Comparison of ENCODE assay signal across 1 cellular context in the genomic region with DNA sequence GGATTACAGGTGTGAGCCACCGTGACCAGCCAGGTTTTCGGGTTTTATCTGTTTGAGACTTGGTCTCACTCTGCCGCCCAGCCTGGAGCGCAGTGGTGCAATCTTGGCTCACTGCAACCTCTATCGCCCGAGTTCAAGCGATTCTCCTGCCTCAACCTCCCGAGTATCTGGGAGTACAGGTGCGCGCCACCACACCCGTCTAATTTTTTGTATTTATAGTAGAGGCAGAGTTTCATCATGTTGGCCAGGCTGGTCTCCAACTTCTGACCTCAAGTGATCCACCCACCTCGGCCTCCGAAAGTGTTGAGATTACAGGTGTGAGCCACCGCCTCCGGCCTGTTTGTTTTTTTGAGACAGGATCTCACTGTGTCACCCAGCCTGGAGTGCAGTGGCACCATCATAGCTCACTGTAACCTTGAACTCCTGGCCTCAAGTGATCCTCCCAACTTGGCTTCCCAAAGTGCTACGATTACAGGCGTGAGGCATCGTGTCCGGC.
A peak's percentile ranks its signal among the peaks of the same experiment; 100 is the strongest.
TF ChIP-seq lines count a peak whose summit lies in the region.
"Not testable (repeated sequence)": the region's sequence is repeated elsewhere in the genome, so short reads cannot be mapped to it uniquely, and the experiment has no call there.

No MANE protein-coding gene starts in this region.

TF ChIP-seq in HepG2, 621 proteins besides CTCF, POLR2A, EP300 and RAD21 (continues in another document):
- TF ChIP-seq FOSL2 (CRISPR knock-in tag; IDR thresholded peaks at IDR 0.05) (peak; percentile 32; the same call in 1 of the 2 replicates), SAP130 (CRISPR knock-in tag; IDR thresholded peaks at IDR 0.05; ENCODE audit: low read depth) (peak; percentile 44), RARA (CRISPR knock-in tag; IDR thresholded peaks at IDR 0.05) (peak; percentile 93), ZMYM3 (CRISPR knock-in tag; IDR thresholded peaks at IDR 0.05) (peak; percentile 9; the same call in 1 of the 2 replicates), RXRB (CRISPR knock-in tag; IDR thresholded peaks at IDR 0.05; ENCODE audit: borderline replicate concordance) (peak; percentile 69), KDM1A (CRISPR knock-in tag; IDR thresholded peaks at IDR 0.05) (0 out of 2 replicates have a peak, but pooled peaks have one; percentile 63), ZNF556 (CRISPR knock-in tag; IDR thresholded peaks at IDR 0.05; ENCODE audit: borderline replicate concordance) (0 out of 2 replicates have a peak, but pooled peaks have one; percentile 1), KDM5B (CRISPR knock-in tag; IDR thresholded peaks at IDR 0.05; ENCODE audit: borderline replicate concordance) (peak; percentile 40; the same call in 1 of the 2 replicates), HNF4A (CRISPR knock-in tag; IDR thresholded peaks at IDR 0.05) (peak; percentile 48), SALL1 (CRISPR knock-in tag; IDR thresholded peaks at IDR 0.05) (peak; percentile 42; the same call in 1 of the 2 replicates), ZIK1 (CRISPR knock-in tag; IDR thresholded peaks at IDR 0.05; ENCODE audit: borderline replicate concordance, low read depth) (0 out of 2 replicates have a peak, but pooled peaks have one; percentile 14), TBX2 (CRISPR knock-in tag; IDR thresholded peaks at IDR 0.05; ENCODE audit: borderline replicate concordance) (peak; percentile 55; the same call in 1 of the 2 replicates), ZNF441 (CRISPR knock-in tag; IDR thresholded peaks at IDR 0.05; ENCODE audit: borderline replicate concordance) (peak; percentile 43; the same call in 1 of the 2 replicates), YY1 (IDR thresholded peaks at IDR 0.05; ENCODE audit: insufficient read depth, insufficient replicate concordance, low read depth, low read length) (peak; percentile 23), ZNF430 (CRISPR knock-in tag; IDR thresholded peaks at IDR 0.05) (peak; percentile 16; the same call in 1 of the 2 replicates), NR2F1 (CRISPR knock-in tag; IDR thresholded peaks at IDR 0.05) (peak; percentile 36 to 61; a peak in 2 of 4 replicates), SOX6 (CRISPR knock-in tag; IDR thresholded peaks at IDR 0.05) (0 out of 2 replicates have a peak, but pooled peaks have one; percentile 4), ZNF460 (CRISPR knock-in tag; IDR thresholded peaks at IDR 0.05; ENCODE audit: borderline replicate concordance) (peak; percentile 94), ETV5 (CRISPR knock-in tag; IDR thresholded peaks at IDR 0.05; ENCODE audit: borderline replicate concordance) (peak; percentile 39; the same call in 1 of the 2 replicates)
- TF ChIP-seq, protein P1, sequence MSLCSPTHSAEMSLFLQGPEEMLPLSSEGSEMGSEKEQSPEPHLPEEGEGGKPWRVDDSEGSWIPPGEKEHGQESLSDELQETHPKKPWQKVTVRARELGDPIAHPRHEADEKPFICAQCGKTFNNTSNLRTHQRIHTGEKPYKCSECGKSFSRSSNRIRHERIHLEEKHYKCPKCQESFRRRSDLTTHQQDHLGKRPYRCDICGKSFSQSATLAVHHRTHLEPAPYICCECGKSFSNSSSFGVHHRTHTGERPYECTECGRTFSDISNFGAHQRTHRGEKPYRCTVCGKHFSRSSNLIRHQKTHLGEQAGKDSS (CRISPR knock-in tag; IDR thresholded peaks at IDR 0.05; ENCODE audit: borderline replicate concordance, low read depth), result 0 out of 2 replicates have a peak, but pooled peaks have one; percentile 8
- TF ChIP-seq, protein P2, sequence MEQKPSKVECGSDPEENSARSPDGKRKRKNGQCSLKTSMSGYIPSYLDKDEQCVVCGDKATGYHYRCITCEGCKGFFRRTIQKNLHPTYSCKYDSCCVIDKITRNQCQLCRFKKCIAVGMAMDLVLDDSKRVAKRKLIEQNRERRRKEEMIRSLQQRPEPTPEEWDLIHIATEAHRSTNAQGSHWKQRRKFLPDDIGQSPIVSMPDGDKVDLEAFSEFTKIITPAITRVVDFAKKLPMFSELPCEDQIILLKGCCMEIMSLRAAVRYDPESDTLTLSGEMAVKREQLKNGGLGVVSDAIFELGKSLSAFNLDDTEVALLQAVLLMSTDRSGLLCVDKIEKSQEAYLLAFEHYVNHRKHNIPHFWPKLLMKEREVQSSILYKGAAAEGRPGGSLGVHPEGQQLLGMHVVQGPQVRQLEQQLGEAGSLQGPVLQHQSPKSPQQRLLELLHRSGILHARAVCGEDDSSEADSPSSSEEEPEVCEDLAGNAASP (CRISPR knock-in tag; IDR thresholded peaks at IDR 0.05; ENCODE audit: borderline replicate concordance), result peak; percentile 68; the same call in 1 of the 2 replicates
- TF ChIP-seq, protein P3, sequence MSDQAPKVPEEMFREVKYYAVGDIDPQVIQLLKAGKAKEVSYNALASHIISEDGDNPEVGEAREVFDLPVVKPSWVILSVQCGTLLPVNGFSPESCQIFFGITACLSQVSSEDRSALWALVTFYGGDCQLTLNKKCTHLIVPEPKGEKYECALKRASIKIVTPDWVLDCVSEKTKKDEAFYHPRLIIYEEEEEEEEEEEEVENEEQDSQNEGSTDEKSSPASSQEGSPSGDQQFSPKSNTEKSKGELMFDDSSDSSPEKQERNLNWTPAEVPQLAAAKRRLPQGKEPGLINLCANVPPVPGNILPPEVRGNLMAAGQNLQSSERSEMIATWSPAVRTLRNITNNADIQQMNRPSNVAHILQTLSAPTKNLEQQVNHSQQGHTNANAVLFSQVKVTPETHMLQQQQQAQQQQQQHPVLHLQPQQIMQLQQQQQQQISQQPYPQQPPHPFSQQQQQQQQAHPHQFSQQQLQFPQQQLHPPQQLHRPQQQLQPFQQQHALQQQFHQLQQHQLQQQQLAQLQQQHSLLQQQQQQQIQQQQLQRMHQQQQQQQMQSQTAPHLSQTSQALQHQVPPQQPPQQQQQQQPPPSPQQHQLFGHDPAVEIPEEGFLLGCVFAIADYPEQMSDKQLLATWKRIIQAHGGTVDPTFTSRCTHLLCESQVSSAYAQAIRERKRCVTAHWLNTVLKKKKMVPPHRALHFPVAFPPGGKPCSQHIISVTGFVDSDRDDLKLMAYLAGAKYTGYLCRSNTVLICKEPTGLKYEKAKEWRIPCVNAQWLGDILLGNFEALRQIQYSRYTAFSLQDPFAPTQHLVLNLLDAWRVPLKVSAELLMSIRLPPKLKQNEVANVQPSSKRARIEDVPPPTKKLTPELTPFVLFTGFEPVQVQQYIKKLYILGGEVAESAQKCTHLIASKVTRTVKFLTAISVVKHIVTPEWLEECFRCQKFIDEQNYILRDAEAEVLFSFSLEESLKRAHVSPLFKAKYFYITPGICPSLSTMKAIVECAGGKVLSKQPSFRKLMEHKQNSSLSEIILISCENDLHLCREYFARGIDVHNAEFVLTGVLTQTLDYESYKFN (CRISPR knock-in tag; conservative IDR thresholded peaks at IDR 0.05), result peak; percentile 50; the same call in 1 of the 2 replicates
- TF ChIP-seq, protein P4, sequence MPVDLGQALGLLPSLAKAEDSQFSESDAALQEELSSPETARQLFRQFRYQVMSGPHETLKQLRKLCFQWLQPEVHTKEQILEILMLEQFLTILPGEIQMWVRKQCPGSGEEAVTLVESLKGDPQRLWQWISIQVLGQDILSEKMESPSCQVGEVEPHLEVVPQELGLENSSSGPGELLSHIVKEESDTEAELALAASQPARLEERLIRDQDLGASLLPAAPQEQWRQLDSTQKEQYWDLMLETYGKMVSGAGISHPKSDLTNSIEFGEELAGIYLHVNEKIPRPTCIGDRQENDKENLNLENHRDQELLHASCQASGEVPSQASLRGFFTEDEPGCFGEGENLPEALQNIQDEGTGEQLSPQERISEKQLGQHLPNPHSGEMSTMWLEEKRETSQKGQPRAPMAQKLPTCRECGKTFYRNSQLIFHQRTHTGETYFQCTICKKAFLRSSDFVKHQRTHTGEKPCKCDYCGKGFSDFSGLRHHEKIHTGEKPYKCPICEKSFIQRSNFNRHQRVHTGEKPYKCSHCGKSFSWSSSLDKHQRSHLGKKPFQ (CRISPR knock-in tag; IDR thresholded peaks at IDR 0.05; ENCODE audit: insufficient replicate concordance), result peak; percentile 86
- TF ChIP-seq, protein P5, sequence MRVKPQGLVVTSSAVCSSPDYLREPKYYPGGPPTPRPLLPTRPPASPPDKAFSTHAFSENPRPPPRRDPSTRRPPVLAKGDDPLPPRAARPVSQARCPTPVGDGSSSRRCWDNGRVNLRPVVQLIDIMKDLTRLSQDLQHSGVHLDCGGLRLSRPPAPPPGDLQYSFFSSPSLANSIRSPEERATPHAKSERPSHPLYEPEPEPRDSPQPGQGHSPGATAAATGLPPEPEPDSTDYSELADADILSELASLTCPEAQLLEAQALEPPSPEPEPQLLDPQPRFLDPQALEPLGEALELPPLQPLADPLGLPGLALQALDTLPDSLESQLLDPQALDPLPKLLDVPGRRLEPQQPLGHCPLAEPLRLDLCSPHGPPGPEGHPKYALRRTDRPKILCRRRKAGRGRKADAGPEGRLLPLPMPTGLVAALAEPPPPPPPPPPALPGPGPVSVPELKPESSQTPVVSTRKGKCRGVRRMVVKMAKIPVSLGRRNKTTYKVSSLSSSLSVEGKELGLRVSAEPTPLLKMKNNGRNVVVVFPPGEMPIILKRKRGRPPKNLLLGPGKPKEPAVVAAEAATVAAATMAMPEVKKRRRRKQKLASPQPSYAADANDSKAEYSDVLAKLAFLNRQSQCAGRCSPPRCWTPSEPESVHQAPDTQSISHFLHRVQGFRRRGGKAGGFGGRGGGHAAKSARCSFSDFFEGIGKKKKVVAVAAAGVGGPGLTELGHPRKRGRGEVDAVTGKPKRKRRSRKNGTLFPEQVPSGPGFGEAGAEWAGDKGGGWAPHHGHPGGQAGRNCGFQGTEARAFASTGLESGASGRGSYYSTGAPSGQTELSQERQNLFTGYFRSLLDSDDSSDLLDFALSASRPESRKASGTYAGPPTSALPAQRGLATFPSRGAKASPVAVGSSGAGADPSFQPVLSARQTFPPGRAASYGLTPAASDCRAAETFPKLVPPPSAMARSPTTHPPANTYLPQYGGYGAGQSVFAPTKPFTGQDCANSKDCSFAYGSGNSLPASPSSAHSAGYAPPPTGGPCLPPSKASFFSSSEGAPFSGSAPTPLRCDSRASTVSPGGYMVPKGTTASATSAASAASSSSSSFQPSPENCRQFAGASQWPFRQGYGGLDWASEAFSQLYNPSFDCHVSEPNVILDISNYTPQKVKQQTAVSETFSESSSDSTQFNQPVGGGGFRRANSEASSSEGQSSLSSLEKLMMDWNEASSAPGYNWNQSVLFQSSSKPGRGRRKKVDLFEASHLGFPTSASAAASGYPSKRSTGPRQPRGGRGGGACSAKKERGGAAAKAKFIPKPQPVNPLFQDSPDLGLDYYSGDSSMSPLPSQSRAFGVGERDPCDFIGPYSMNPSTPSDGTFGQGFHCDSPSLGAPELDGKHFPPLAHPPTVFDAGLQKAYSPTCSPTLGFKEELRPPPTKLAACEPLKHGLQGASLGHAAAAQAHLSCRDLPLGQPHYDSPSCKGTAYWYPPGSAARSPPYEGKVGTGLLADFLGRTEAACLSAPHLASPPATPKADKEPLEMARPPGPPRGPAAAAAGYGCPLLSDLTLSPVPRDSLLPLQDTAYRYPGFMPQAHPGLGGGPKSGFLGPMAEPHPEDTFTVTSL (CRISPR knock-in tag; IDR thresholded peaks at IDR 0.05; ENCODE audit: borderline replicate concordance), result peak; percentile 64; the same call in 1 of the 2 replicates
- TF ChIP-seq, protein P6, sequence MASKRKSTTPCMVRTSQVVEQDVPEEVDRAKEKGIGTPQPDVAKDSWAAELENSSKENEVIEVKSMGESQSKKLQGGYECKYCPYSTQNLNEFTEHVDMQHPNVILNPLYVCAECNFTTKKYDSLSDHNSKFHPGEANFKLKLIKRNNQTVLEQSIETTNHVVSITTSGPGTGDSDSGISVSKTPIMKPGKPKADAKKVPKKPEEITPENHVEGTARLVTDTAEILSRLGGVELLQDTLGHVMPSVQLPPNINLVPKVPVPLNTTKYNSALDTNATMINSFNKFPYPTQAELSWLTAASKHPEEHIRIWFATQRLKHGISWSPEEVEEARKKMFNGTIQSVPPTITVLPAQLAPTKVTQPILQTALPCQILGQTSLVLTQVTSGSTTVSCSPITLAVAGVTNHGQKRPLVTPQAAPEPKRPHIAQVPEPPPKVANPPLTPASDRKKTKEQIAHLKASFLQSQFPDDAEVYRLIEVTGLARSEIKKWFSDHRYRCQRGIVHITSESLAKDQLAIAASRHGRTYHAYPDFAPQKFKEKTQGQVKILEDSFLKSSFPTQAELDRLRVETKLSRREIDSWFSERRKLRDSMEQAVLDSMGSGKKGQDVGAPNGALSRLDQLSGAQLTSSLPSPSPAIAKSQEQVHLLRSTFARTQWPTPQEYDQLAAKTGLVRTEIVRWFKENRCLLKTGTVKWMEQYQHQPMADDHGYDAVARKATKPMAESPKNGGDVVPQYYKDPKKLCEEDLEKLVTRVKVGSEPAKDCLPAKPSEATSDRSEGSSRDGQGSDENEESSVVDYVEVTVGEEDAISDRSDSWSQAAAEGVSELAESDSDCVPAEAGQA (IDR thresholded peaks at IDR 0.05; ENCODE audit: low read depth), result 0 out of 2 replicates have a peak, but pooled peaks have one; percentile 33
- TF ChIP-seq, protein P6 (CRISPR knock-in tag; IDR thresholded peaks at IDR 0.05; ENCODE audit: borderline replicate concordance), result not testable (repeated sequence)
- TF ChIP-seq SOX6 (IDR thresholded peaks at IDR 0.05), result not testable (repeated sequence)
- TF ChIP-seq, protein P7, sequence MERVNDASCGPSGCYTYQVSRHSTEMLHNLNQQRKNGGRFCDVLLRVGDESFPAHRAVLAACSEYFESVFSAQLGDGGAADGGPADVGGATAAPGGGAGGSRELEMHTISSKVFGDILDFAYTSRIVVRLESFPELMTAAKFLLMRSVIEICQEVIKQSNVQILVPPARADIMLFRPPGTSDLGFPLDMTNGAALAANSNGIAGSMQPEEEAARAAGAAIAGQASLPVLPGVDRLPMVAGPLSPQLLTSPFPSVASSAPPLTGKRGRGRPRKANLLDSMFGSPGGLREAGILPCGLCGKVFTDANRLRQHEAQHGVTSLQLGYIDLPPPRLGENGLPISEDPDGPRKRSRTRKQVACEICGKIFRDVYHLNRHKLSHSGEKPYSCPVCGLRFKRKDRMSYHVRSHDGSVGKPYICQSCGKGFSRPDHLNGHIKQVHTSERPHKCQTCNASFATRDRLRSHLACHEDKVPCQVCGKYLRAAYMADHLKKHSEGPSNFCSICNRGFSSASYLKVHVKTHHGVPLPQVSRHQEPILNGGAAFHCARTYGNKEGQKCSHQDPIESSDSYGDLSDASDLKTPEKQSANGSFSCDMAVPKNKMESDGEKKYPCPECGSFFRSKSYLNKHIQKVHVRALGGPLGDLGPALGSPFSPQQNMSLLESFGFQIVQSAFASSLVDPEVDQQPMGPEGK (CRISPR knock-in tag; IDR thresholded peaks at IDR 0.05), result 0 out of 2 replicates have a peak, but pooled peaks have one; percentile 14
